In genomic region chrX:104098151-104098808, GRCh38 we compare ENCODE assay signal across 8 cellular contexts. TPM values are rescaled to one million over a fixed set of nuclear protein-coding genes. Genes with fewer than 3 reads are reported as not detected.
DNase-seq lines count a peak whose midpoint lies in the region; ATAC-seq and TF ChIP-seq lines count a peak whose summit lies in the region.

No MANE protein-coding gene starts in this region.

- TF ChIP-seq POLR2A in body of pancreas (IDR thresholded peaks at IDR 0.05): no peak

- in situ Hi-C loops in SK-MEL-5 (cut with HindIII; ENCODE audit: low pct_unique_long_range_greater_than_20kb, low sequenced_read_pairs): no loop called here

- intact Hi-C loops in body of pancreas (cut with DNase I): no loop called here

- 0 to 4% methylated on average over 4 of the region's 4 CpGs for WGBS in body of pancreas, 2 donors

- H3K4me1 ChIP-seq in body of pancreas: no peaks in the 10 kb centered on the region

- H3K9me3 ChIP-seq in body of pancreas: no peaks in the 10 kb centered on the region

- H3K27me3 ChIP-seq in H7 (ENCODE audit: control insufficient read depth, insufficient read depth, low read length): no peaks in the 10 kb centered on the region; the same call in 1 of the 2 replicates
- no peaks in the 10 kb centered on the region for H3K27me3 ChIP-seq in body of pancreas

- ATAC-seq in body of pancreas: peak; percentile 71

- peak; percentile 28 to 77 (median 56) for TF ChIP-seq CTCF in body of pancreas (IDR thresholded peaks at IDR 0.05)

- no peak overlapping the region for H3K27ac ChIP-seq in body of pancreas

- H3K36me3 ChIP-seq in H7 (replicated peaks; ENCODE audit: control insufficient read depth, insufficient read depth, low read length) (no peaks in the 10 kb centered on the region), body of pancreas (replicated peaks in 1 of 2; ENCODE audit: insufficient read depth in 1 of 2, low read depth in 2 of 2) (no peaks in the 10 kb centered on the region)

- DNase-seq in GM03348 (ENCODE audit: low spot score) (peak; percentile 52), H7 (peak; percentile 48), NCI-H1092 treated with DMSO at 0.1 percent for 48 hours (lab: John Stamatoyannopoulos, UW) (peak; percentile 81), SK-MEL-5 (ENCODE audit: low read depth, low spot score) (peak; percentile 74), body of pancreas (peak; percentile 50 to 68 (median 60)), inferior parietal cortex (ENCODE audit: extremely low spot score) (peak; percentile 76), NK-92 (lab: John Stamatoyannopoulos, UW; ENCODE audit: unreplicated experiment) (no peak)
- peak; percentile 27 for DNase-seq in stimulated activated CD4-positive, alpha-beta T cell treated with anti-CD3 and anti-CD28 coated beads, Interleukin-2, amount 100 ng/mL, for 4 hours (ENCODE audit: low read depth)

- no peak overlapping the region for H3K4me3 ChIP-seq in H7 (ENCODE audit: insufficient read depth, low read depth, low read length)
- no peak overlapping the region for H3K4me3 ChIP-seq in body of pancreas

RNA-seq across cellular contexts. Expression of gene ZCCHC18, which starts 14.0 kb away (rescaled TPM):
- 3.5 and 6.0 TPM in 2 replicates for total RNA-seq in H7 (2014; rRNA removed; shearing (Covaris generic))
- 0.21 and 0.32 TPM in 2 replicates for total RNA-seq in SK-MEL-5 (2014; rRNA removed; shearing (Covaris generic))
- 0.10 and 0.87 TPM in 2 replicates for polyA plus RNA-seq in SK-MEL-5 (2015; cell fraction: cytosol; rRNA removed)
- 1.1 and 2.9 TPM in 2 replicates for polyA plus RNA-seq in SK-MEL-5 (2015; cell fraction: nucleus; rRNA removed)
- 1 to 10 TPM in 1 of 2 donors, not detected in 1; 2.6 TPM for total RNA-seq in body of pancreas

RNA-seq across cellular contexts. Expression of gene TMSB15C, which starts 22.2 kb away (rescaled TPM):
- 3.5 and 5.2 TPM in 2 replicates for total RNA-seq in H7 (2014; rRNA removed; shearing (Covaris generic))
- total RNA-seq in SK-MEL-5 (2014; rRNA removed; shearing (Covaris generic)): 0.24 and 0.98 TPM in 2 replicates
- polyA plus RNA-seq in SK-MEL-5 (2015; cell fraction: cytosol; rRNA removed): 0.15 and 1.4 TPM in 2 replicates
- polyA plus RNA-seq in SK-MEL-5 (2015; cell fraction: nucleus; rRNA removed): 0.77 and 1.5 TPM in 2 replicates
- 1 to 10 TPM in 1 of 2 donors, not detected in 1; 2.1 TPM for total RNA-seq in body of pancreas

RNA-seq across cellular contexts. Expression of gene H2BW2, which starts 58.5 kb away (rescaled TPM):
- total RNA-seq in H7 (2014; rRNA removed; shearing (Covaris generic)): not detected in 2 replicates
- not detected in 2 replicates for total RNA-seq in SK-MEL-5 (2014; rRNA removed; shearing (Covaris generic))
- polyA plus RNA-seq in SK-MEL-5 (2015; cell fraction: cytosol; rRNA removed): not detected in 2 replicates
- polyA plus RNA-seq in SK-MEL-5 (2015; cell fraction: nucleus; rRNA removed): not detected in 2 replicates
- not detected for total RNA-seq in body of pancreas

RNA-seq across cellular contexts. Expression of gene SLC25A53, which starts 58.5 kb away (rescaled TPM):
- 2.2 and 2.3 TPM in 2 replicates for total RNA-seq in H7 (2014; rRNA removed; shearing (Covaris generic))
- total RNA-seq in SK-MEL-5 (2014; rRNA removed; shearing (Covaris generic)): 9.6 and 10.6 TPM in 2 replicates
- polyA plus RNA-seq in SK-MEL-5 (2015; cell fraction: cytosol; rRNA removed): 5.6 and 7.8 TPM in 2 replicates
- 8.3 and 11.4 TPM in 2 replicates for polyA plus RNA-seq in SK-MEL-5 (2015; cell fraction: nucleus; rRNA removed)
- 10 to 100 TPM in 1 of 2 donors, 1 to 10 TPM in 1; 3.6 to 10.9 TPM for total RNA-seq in body of pancreas
